In genomic region chr19:18059902-18060301, GRCh38 we compare ENCODE assay signal across 2 cellular contexts.
A peak's percentile ranks its signal among the peaks of the same experiment; 100 is the strongest.
TF ChIP-seq lines count a peak whose summit lies in the region.

No MANE protein-coding gene starts in this region.

TF ChIP-seq in HEK293, 187 proteins besides CTCF, POLR2A, EP300 and RAD21:
- TF ChIP-seq PRDM10 (tag by site-specific recombination; IDR thresholded peaks at IDR 0.05) (peak; percentile 83), BCL11B (tag by site-specific recombination; IDR thresholded peaks at IDR 0.05; ENCODE audit: low read depth) (no peak), ZNF623 (tag by site-specific recombination; IDR thresholded peaks at IDR 0.05) (peak; percentile 31; the same call in 1 of the 2 replicates), GLIS1 (tag by site-specific recombination; IDR thresholded peaks at IDR 0.05) (peak; percentile 18; the same call in 1 of the 2 replicates), ZNF398 (tag by site-specific recombination; IDR thresholded peaks at IDR 0.05) (no peak)

TF ChIP-seq in K562, 482 proteins besides CTCF, POLR2A, EP300 and RAD21:
- TF ChIP-seq CCNT2 (IDR thresholded peaks at IDR 0.05; ENCODE audit: borderline replicate concordance, extremely low read depth, insufficient read length, low read depth, low read length) (no peak), ZSCAN32 (CRISPR knock-in tag; IDR thresholded peaks at IDR 0.05) (no peak), SUPT5H (IDR thresholded peaks at IDR 0.05) (no peak), ZBTB5 (IDR thresholded peaks at IDR 0.05) (no peak), SAP30 (IDR thresholded peaks at IDR 0.05; ENCODE audit: borderline replicate concordance, insufficient read depth, low read depth, low read length, poor library complexity, severe bottlenecking) (no peak), MBD1 (CRISPR knock-in tag; IDR thresholded peaks at IDR 0.05) (no peak), CBX8 (IDR thresholded peaks at IDR 0.05; ENCODE audit: borderline replicate concordance, extremely low read depth, low read depth, low read length, poor library complexity, severe bottlenecking) (no peak), AFF1 (IDR thresholded peaks at IDR 0.05; ENCODE audit: low read depth in 1 of 2, partially characterized antibody in 2 of 2) (no peak), TGIF2 (CRISPR knock-in tag; IDR thresholded peaks at IDR 0.05) (no peak), TFAP4 (CRISPR knock-in tag; IDR thresholded peaks at IDR 0.05; ENCODE audit: borderline replicate concordance) (peak; percentile 44; the same call in 1 of the 2 replicates), PRDM10 (IDR thresholded peaks at IDR 0.05; ENCODE audit: partially characterized antibody) (peak; percentile 82), ERF (CRISPR knock-in tag; IDR thresholded peaks at IDR 0.05) (no peak), ZFP36 (IDR thresholded peaks at IDR 0.05; ENCODE audit: low read depth, low read length, partially characterized antibody) (peak; percentile 90), JUNB (CRISPR knock-in tag; conservative IDR thresholded peaks at IDR 0.05) (no peak), NKRF (IDR thresholded peaks at IDR 0.05; ENCODE audit: borderline replicate concordance) (no peak), ZNF436 (CRISPR knock-in tag; IDR thresholded peaks at IDR 0.05) (0 out of 2 replicates have a peak, but pooled peaks have one; percentile 36), BCOR (IDR thresholded peaks at IDR 0.05) (peak; percentile 57), E2F6 (IDR thresholded peaks at IDR 0.05; ENCODE audit: borderline replicate concordance in 1 of 2, extremely low read depth in 1 of 2, insufficient read depth in 1 of 2, insufficient read length in 1 of 2, low read depth in 1 of 2, low read length in 1 of 2, poor library complexity in 1 of 2, severe bottlenecking in 1 of 2) (no peak)
